In the genomic region with DNA sequence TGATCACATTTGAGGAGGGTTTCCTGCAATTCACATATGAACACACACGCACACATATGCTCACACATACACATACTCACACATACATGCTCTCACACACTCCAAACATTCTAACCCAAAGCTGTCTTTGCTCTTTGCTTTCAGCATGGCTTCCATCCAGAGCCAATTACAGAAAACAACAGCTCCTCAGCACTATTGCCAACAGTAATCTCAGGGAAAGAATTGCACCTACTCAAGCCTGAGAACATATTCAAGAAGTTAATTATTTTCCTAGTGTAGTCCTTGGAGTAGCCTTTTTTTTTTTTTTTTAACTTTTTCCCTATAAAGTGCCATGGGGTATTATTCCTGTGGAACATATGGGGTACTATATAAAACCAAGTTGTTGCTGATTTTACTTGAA, we compare ENCODE assay signal across 28 cellular contexts.
"Had no signal": no experiment of that assay in that cellular context is flagged by ENCODE, and none has a peak within 500 bp of the region (broad histone marks: within the 10 kb centered on the region; RNA-seq: fewer than 3 reads in every experiment).

No MANE protein-coding gene starts in this region.

- H3K4me3 ChIP-seq: ascending aorta, breast epithelium, Peyer's patch, SJSA1 had no signal

- H3K9me3 ChIP-seq: ascending aorta, breast epithelium, Peyer's patch, SJSA1, SK-N-SH had no signal

- H3K27me3 ChIP-seq: ascending aorta, breast epithelium, Peyer's patch, SJSA1 had no signal

- H3K4me1 ChIP-seq: ascending aorta, breast epithelium, Peyer's patch had no signal

- DNase-seq: activated CD4-positive, alpha-beta T cell treated with anti-CD3 and anti-CD28 coated beads, Interleukin-2, amount 10 ng/mL, durations not matched to agents 24 days and 14 days; activated CD4-positive, alpha-beta T cell treated with anti-CD3 and anti-CD28 coated beads, Interleukin-2, amount 50 U/mL, for 4 hours; activated CD8-positive, alpha-beta T cell treated with anti-CD3 and anti-CD28 coated beads for 36 hours; activated gamma-delta T cell; activated naive CD4-positive, alpha-beta T cell treated with Interleukin-2 at 50 U/mL for 16 hours; activated naive CD8-positive, alpha-beta T cell treated with anti-CD3 and anti-CD28 coated beads, Interleukin-2, amount 10 ng/mL, durations not matched to agents 7 days and 5 days; activated T-cell treated with anti-CD3 and anti-CD28 coated beads, Interleukin-2, amount 50 U/mL, for 1 hour; amygdala; MM.1S; MV-4-11; NCI-H1092; NCI-H1417 treated with DMSO at 0.1 percent for 48 hours; NCI-H187 treated with DMSO at 0.1 percent for 48 hours; NCI-H2081 treated with DMSO at 0.1 percent for 48 hours; NCI-H2171; NCI-H510A; NCI-H526; NCI-H748 treated with DMSO at 0.1 percent for 48 hours; NK-92 treated with Interleukin-12 subunit alpha and Interleukin-12 subunit beta, amount 100 ng/mL, for 24 hours; PC-3; Peyer's patch; RPMI8226; SHP77 treated with DMSO at 0.1 percent for 48 hours; SK-N-SH had no signal

- ATAC-seq: activated CD8-positive, alpha-beta T cell treated with anti-CD3 and anti-CD28 coated beads for 36 hours; PC-3 had no signal

- H3K36me3 ChIP-seq: ascending aorta, breast epithelium, Peyer's patch, SJSA1 had no signal

- H3K27ac ChIP-seq: ascending aorta, breast epithelium, KMS-11, Peyer's patch, SJSA1 had no signal
